In genomic region chr15:36282821-36283220, GRCh38 we compare ENCODE assay signal across 2 cellular contexts.
"Had no signal": no experiment of that assay in that cellular context is flagged by ENCODE, and none has a peak within 500 bp of the region (broad histone marks: within the 10 kb centered on the region; RNA-seq: fewer than 3 reads in every experiment).

No MANE protein-coding gene starts in this region.

- DNase-seq: GDM1, GF-D8 had no signal
